19 cellular contexts compared by ENCODE assay signal in the genomic region with DNA sequence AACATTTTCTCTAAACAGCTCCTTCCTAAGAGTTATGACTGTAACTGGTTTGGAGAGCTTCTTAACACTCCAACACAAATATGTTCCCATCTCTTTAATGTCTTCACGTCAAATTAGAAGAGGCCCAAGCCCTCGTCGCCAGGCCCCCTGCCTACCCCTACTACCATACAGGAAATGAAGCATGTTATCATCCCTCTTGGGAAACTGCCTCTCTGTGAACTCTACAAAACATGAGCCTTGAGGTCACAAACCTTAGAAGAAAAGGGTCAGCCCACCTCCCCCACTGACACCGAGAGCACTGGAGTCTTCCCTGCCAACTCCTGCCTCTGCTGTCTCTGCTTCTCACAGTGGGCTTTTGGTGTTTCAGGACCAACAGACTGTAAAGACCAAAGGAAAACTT.
DNase-seq lines count a peak whose midpoint lies in the region; TF ChIP-seq lines count a peak whose summit lies in the region.
"Had no signal": no experiment of that assay in that cellular context is flagged by ENCODE, and none has a peak within 500 bp of the region (broad histone marks: within the 10 kb centered on the region; RNA-seq: fewer than 3 reads in every experiment).

No MANE protein-coding gene starts in this region.

- H3K27ac Mint-ChIP-seq in Calu3 (ENCODE audit: unreplicated experiment) (peak overlapping the region; percentile 39), neural progenitor cell (peak overlapping the region; percentile 85)
- H3K27ac Mint-ChIP-seq: immature natural killer cell had no signal

- H3K9me3 ChIP-seq in KOPT-K1 (ENCODE audit: insufficient read depth, low read length, poor library complexity, severe bottlenecking) (no peaks in the 10 kb centered on the region), neural progenitor cell (ENCODE audit: low read depth) (no peaks in the 10 kb centered on the region), WERI-Rb-1 (ENCODE audit: severe bottlenecking) (no peaks in the 10 kb centered on the region)
- H3K9me3 ChIP-seq: neutrophil, testis had no signal

- peaks cover 40% of the 10 kb centered on the region for H3K4me1 ChIP-seq in neural progenitor cell

- intact Hi-C loops in Calu3 (cut with micrococcal nuclease; ENCODE audit: unreplicated experiment), result loop anchor here (5.0 kb wide), 1 partner anchor 243 kb away; a partner anchor contains a TSS

- DNase-seq in Calu3 (no peak), amniotic epithelial cell (ENCODE audit: low read depth) (peak; percentile 15), neural progenitor cell (ENCODE audit: low spot score) (no peak), WERI-Rb-1 (no peak), NCI-H1930 (lab: John Stamatoyannopoulos, UW) (no peak), glomerular visceral epithelial cell (ENCODE audit: extremely low spot score) (no peak)
- DNase-seq: cortex of kidney; DMS53; H7; immature natural killer cell; NCI-H187; NCI-H526; right cardiac atrium; stimulated activated CD4-positive, alpha-beta T cell treated with anti-CD3 and anti-CD28 coated beads, Interleukin-2, amount 100 ng/mL, for 48 hours; testis had no signal

- H3K36me3 ChIP-seq in KOPT-K1 (ENCODE audit: insufficient read depth, low read length) (no peaks in the 10 kb centered on the region), neural progenitor cell (no peaks in the 10 kb centered on the region), WERI-Rb-1 (no peaks in the 10 kb centered on the region)
- H3K36me3 ChIP-seq: neutrophil had no signal

- H3K4me3 ChIP-seq in neural progenitor cell (no peak overlapping the region), WERI-Rb-1 (ENCODE audit: low read depth, low read length) (no peak overlapping the region)
- H3K4me3 ChIP-seq: testis had no signal

- no peak overlapping the region for H3K9ac ChIP-seq in neural progenitor cell

- H3K4me1 Mint-ChIP-seq in Calu3 (ENCODE audit: low read depth, unreplicated experiment) (peaks cover 54% of the 10 kb centered on the region), neural progenitor cell (peaks cover 46% of the 10 kb centered on the region)

- H3K27me3 Mint-ChIP-seq in Calu3 (ENCODE audit: unreplicated experiment) (no peaks in the 10 kb centered on the region), neural progenitor cell (ENCODE audit: insufficient read depth, low read depth) (peaks cover 3% of the 10 kb centered on the region)

- H3K27me3 ChIP-seq in neural progenitor cell, result no peaks in the 10 kb centered on the region
- H3K27me3 ChIP-seq in WERI-Rb-1 (ENCODE audit: insufficient read depth, low read depth, severe bottlenecking), result no peaks in the 10 kb centered on the region
- H3K27me3 ChIP-seq: neutrophil, testis had no signal

- CTCF ChIA-PET in Calu3 (lab: Charles Lee), result no interaction called here

- H3K4me3 Mint-ChIP-seq in Calu3 (ENCODE audit: low read depth, unreplicated experiment), result no peak overlapping the region
- peak overlapping the region; percentile 39 for H3K4me3 Mint-ChIP-seq in neural progenitor cell
- H3K4me3 Mint-ChIP-seq: immature natural killer cell had no signal

- H3K36me3 Mint-ChIP-seq in Calu3 (ENCODE audit: insufficient read depth, unreplicated experiment) (peaks cover 6% of the 10 kb centered on the region), neural progenitor cell (no peaks in the 10 kb centered on the region)
- H3K36me3 Mint-ChIP-seq: immature natural killer cell had no signal

- H3K79me2 ChIP-seq in neural progenitor cell (ENCODE audit: low read depth), result no peaks in the 10 kb centered on the region

- H2AFZ ChIP-seq in neural progenitor cell (replicated peaks), result no peak overlapping the region

- no peaks in the 10 kb centered on the region for H4K20me1 ChIP-seq in neural progenitor cell (ENCODE audit: low read depth)

- no peak for TF ChIP-seq CTCF in Calu3 (IDR thresholded peaks at IDR 0.05; ENCODE audit: unreplicated experiment)
- no peak for TF ChIP-seq CTCF in neural progenitor cell (IDR thresholded peaks at IDR 0.05)
- no peak for TF ChIP-seq CTCF in WERI-Rb-1 (IDR thresholded peaks at IDR 0.05; ENCODE audit: low read depth, low read length)

- BruUV-seq in Calu3 (replicated peaks; lab: Mats Ljungman, UMichigan), result no TSS peak

- no peaks in the 10 kb centered on the region for H3K9me3 Mint-ChIP-seq in Calu3 (ENCODE audit: low read depth, unreplicated experiment)
- H3K9me3 Mint-ChIP-seq in neural progenitor cell, result no peaks in the 10 kb centered on the region
- H3K9me3 Mint-ChIP-seq: immature natural killer cell had no signal

- H3K27ac ChIP-seq in KOPT-K1 (ENCODE audit: low read depth, low read length, poor library complexity, severe bottlenecking) (peak overlapping the region; percentile 28), neural progenitor cell (no peak overlapping the region), WERI-Rb-1 (no peak overlapping the region)
- H3K27ac ChIP-seq: C4-2B, neutrophil, testis, VCaP had no signal

- peaks cover 13% of the 10 kb centered on the region for H3F3A ChIP-seq in neural progenitor cell (ENCODE audit: low read depth)

- H3K4me2 ChIP-seq in neural progenitor cell, result peak overlapping the region; percentile 14
